ENCODE assay signal across 32 cellular contexts in the genomic region with DNA sequence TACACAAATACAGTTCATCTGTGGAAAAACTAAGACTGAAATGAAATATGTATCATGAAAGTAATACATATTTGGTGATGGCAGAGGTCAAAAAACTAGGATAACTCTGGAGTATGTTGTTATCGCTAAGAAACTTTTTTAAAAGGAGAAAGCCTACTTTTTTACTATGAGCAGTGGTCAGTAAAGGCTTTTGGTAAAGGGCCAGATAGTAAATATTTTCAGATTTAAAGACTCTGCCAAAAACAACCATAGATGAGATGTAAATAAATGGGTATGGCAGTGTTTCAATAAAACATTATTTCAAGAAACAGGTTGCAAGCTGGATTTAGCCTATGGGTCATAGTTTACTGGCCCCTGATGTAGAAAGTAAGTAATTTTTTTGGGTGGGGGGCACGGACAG.
DNase-seq lines count a peak whose midpoint lies in the region; ATAC-seq, FAIRE-seq and TF ChIP-seq lines count a peak whose summit lies in the region.
"Had no signal": no experiment of that assay in that cellular context is flagged by ENCODE, and none has a peak within 500 bp of the region (broad histone marks: within the 10 kb centered on the region; RNA-seq: fewer than 3 reads in every experiment).

No MANE protein-coding gene starts in this region.

- TF ChIP-seq POLR2A in HCT116 (IDR thresholded peaks at IDR 0.05; ENCODE audit: borderline replicate concordance, extremely low read depth, insufficient read depth, insufficient read length) (no peak), GM18505 (IDR thresholded peaks at IDR 0.05; ENCODE audit: borderline replicate concordance, extremely low read depth, insufficient read depth, insufficient read length) (no peak)

- no peak overlapping the region for H3K9ac ChIP-seq in HCT116 (ENCODE audit: low read length)
- peak overlapping the region; percentile 81 for H3K9ac ChIP-seq in skeletal muscle satellite cell (ENCODE audit: low read depth, low read length)
- H3K9ac ChIP-seq: BLaER1, KMS-11 had no signal

- no peaks in the 10 kb centered on the region for H3K79me2 ChIP-seq in HCT116 (ENCODE audit: insufficient read depth, low read length)

- no peaks in the 10 kb centered on the region for H4K20me1 ChIP-seq in HCT116 (ENCODE audit: insufficient read depth)
- H4K20me1 ChIP-seq: BLaER1 had no signal

- H3K36me3 ChIP-seq in HCT116 (ENCODE audit: control insufficient read depth in 1 of 2, insufficient read depth in 2 of 2, low read length in 2 of 2) (no peaks in the 10 kb centered on the region), brain microvascular endothelial cell (replicated peaks) (no peaks in the 10 kb centered on the region), skeletal muscle satellite cell (ENCODE audit: insufficient read depth, low read length) (no peaks in the 10 kb centered on the region)
- H3K36me3 ChIP-seq: BLaER1, ovary, stomach had no signal

- no peak overlapping the region for H3K27ac Mint-ChIP-seq in stimulated activated naive CD8-positive, alpha-beta T cell treated with anti-CD3 and anti-CD28 coated beads, Interleukin-15, amount 100 ng/mL, for 72 hours
- H3K27ac Mint-ChIP-seq: activated CD4-positive, alpha-beta T cell treated with anti-CD3 and anti-CD28 coated beads for 36 hours; activated CD8-positive, alpha-beta T cell treated with anti-CD3 and anti-CD28 coated beads, Interleukin-2, amount 10 ng/mL, durations not matched to agents 7 days and 5 days; activated naive CD4-positive, alpha-beta T cell treated with anti-CD3 and anti-CD28 coated beads for 36 hours; type B pancreatic cell had no signal

- peaks cover 5 to 13% of the 10 kb centered on the region in 2 experiments; a peak in 3 of 4 replicates for H3K4me1 ChIP-seq in HCT116 (ENCODE audit: control insufficient read depth in 1 of 2, insufficient read depth in 2 of 2, low read length in 2 of 2)
- H3K4me1 ChIP-seq in skeletal muscle satellite cell (ENCODE audit: control insufficient read depth, insufficient read depth, low read length), result peaks cover 43% of the 10 kb centered on the region

- H2AFZ ChIP-seq in HCT116 (ENCODE audit: low read depth, low read length, poor library complexity, severe bottlenecking), result peak overlapping the region; percentile 7

- H3K4me3 ChIP-seq in HCT116 (replicated peaks in 1 of 2; ENCODE audit: low read depth in 1 of 2, low read length in 2 of 2) (no peak overlapping the region), brain microvascular endothelial cell (ENCODE audit: low read depth, low read length) (no peak overlapping the region), fibroblast of villous mesenchyme (ENCODE audit: low read depth, low read length) (no peak overlapping the region), skeletal muscle satellite cell (ENCODE audit: low read length) (no peak overlapping the region)
- H3K4me3 ChIP-seq: BLaER1, GM12878, lung, ovary, stomach had no signal

- CTCF ChIA-PET in HCT116 (lab: Charles Lee), result no interaction called here

- no peak for FAIRE-seq in urothelium cell line (lab: Jason Lieb, UNC)
- FAIRE-seq: bronchial epithelial cell, GM12878 had no signal

- no peak for DNase-seq in HCT116 (ENCODE audit: low read depth, low spot score)
- DNase-seq in brain microvascular endothelial cell, result no peak
- DNase-seq in fibroblast of villous mesenchyme (ENCODE audit: low read depth), result peak; percentile 63
- DNase-seq in DMS53 (lab: John Stamatoyannopoulos, UW), result no peak
- no peak for DNase-seq in urothelium cell line (ENCODE audit: low spot score)
- DNase-seq in stimulated activated naive CD8-positive, alpha-beta T cell treated with anti-CD3 and anti-CD28 coated beads, Interleukin-15, amount 100 ng/mL, for 72 hours, result no peak
- DNase-seq: activated CD4-positive, alpha-beta T cell treated with anti-CD3 and anti-CD28 coated beads for 36 hours; activated CD8-positive, alpha-beta T cell treated with anti-CD3 and anti-CD28 coated beads, Interleukin-2, amount 10 ng/mL, durations not matched to agents 7 days and 5 days; activated naive CD4-positive, alpha-beta T cell treated with anti-CD3 and anti-CD28 coated beads for 36 hours; foreskin keratinocyte; kidney glomerular epithelial cell; NCI-H1417; NCI-H2081; NCI-H526; ovary; retina; SHP77 treated with DMSO at 0.1 percent for 48 hours; stimulated activated CD4-positive, alpha-beta T cell treated with anti-CD3 and anti-CD28 coated beads, Interleukin-1b, Interleukin-23, amount 100 ng/mL, for 48 hours; stimulated activated CD8-positive, alpha-beta memory T cell treated with anti-CD3 and anti-CD28 coated beads, Interleukin-4, amount 100 ng/mL, for 48 hours; stomach; SW 1271; T-helper 9 cell had no signal

- H3K27me3 ChIP-seq in HCT116 (ENCODE audit: insufficient read depth, low read length), result no peaks in the 10 kb centered on the region
- H3K27me3 ChIP-seq in brain microvascular endothelial cell (replicated peaks), result no peaks in the 10 kb centered on the region
- no peaks in the 10 kb centered on the region for H3K27me3 ChIP-seq in skeletal muscle satellite cell (ENCODE audit: control insufficient read depth, insufficient read depth, low read length)
- H3K27me3 ChIP-seq: BLaER1, foreskin keratinocyte, ovary, stomach had no signal

- H3K4me2 ChIP-seq in HCT116 (ENCODE audit: low read length), result no peak overlapping the region
- peak overlapping the region; percentile 52 for H3K4me2 ChIP-seq in skeletal muscle satellite cell (ENCODE audit: low read length)
- H3K4me2 ChIP-seq: BLaER1, KMS-11 had no signal

- RAD21 ChIA-PET in HCT116 (lab: Charles Lee; ENCODE audit: low non-redundant PET in 1 of 2, low total read pairs in 2 of 2, uncharacterized antibody in 2 of 2, unreplicated experiment in 2 of 2), result no interaction called here

- H3K27ac ChIP-seq in HCT116 (ENCODE audit: low read depth, low read length) (no peak overlapping the region), brain microvascular endothelial cell (peak overlapping the region; percentile 82)
- H3K27ac ChIP-seq: BLaER1, KMS-11, ovary had no signal

- intact Hi-C loops in HCT116 (cut with micrococcal nuclease), result no loop called here

- no TSS peak for BruUV-seq in HCT116 (replicated peaks; lab: Mats Ljungman, UMichigan)

- H3K9me3 Mint-ChIP-seq in stimulated activated naive CD8-positive, alpha-beta T cell treated with anti-CD3 and anti-CD28 coated beads, Interleukin-15, amount 100 ng/mL, for 72 hours, result no peaks in the 10 kb centered on the region
- H3K9me3 Mint-ChIP-seq: activated naive CD4-positive, alpha-beta T cell treated with anti-CD3 and anti-CD28 coated beads for 36 hours; nephron had no signal

- H3K4me3 Mint-ChIP-seq in stimulated activated naive CD8-positive, alpha-beta T cell treated with anti-CD3 and anti-CD28 coated beads, Interleukin-15, amount 100 ng/mL, for 72 hours, result no peak overlapping the region
- H3K4me3 Mint-ChIP-seq: activated CD4-positive, alpha-beta T cell treated with anti-CD3 and anti-CD28 coated beads for 36 hours; activated CD8-positive, alpha-beta T cell treated with anti-CD3 and anti-CD28 coated beads, Interleukin-2, amount 10 ng/mL, durations not matched to agents 7 days and 5 days; activated naive CD4-positive, alpha-beta T cell treated with anti-CD3 and anti-CD28 coated beads for 36 hours; nephron; type B pancreatic cell had no signal

- in situ Hi-C loops in brain microvascular endothelial cell (cut with HindIII; ENCODE audit: low pct_ligation_motif_present, low sequenced_read_pairs), result no loop called here

- ATAC-seq in HCT116, result no peak
- no peak for ATAC-seq in GM18505 (IDR thresholded peaks at IDR 0.05; ENCODE audit: unreplicated experiment)
- no peak for ATAC-seq in stimulated activated naive CD8-positive, alpha-beta T cell treated with anti-CD3 and anti-CD28 coated beads, Interleukin-15, amount 100 ng/mL, for 72 hours
- ATAC-seq: activated CD4-positive, alpha-beta T cell treated with anti-CD3 and anti-CD28 coated beads for 36 hours; activated CD8-positive, alpha-beta T cell treated with anti-CD3 and anti-CD28 coated beads, Interleukin-2, amount 10 ng/mL, durations not matched to agents 7 days and 5 days; GM12878; Panc1 had no signal

- no peak for TF ChIP-seq CTCF in HCT116 (IDR thresholded peaks at IDR 0.05 in 2 of 3, conservative IDR thresholded peaks at IDR 0.05 in 1 of 3; ENCODE audit: borderline replicate concordance in 1 of 3, insufficient read depth in 1 of 3, low read depth in 2 of 3, low read length in 2 of 3)
- TF ChIP-seq CTCF in brain microvascular endothelial cell (IDR thresholded peaks at IDR 0.05; ENCODE audit: low read depth, low read length, missing control alignments), result no peak
- TF ChIP-seq CTCF in fibroblast of villous mesenchyme (IDR thresholded peaks at IDR 0.05; ENCODE audit: insufficient read depth, low read depth, low read length), result no peak

- POLR2A ChIA-PET in HCT116 (lab: Charles Lee), result interaction anchor here (0.9 kb wide), 1 partner anchor 10 kb away, joined by 3 read pairs; no protein-coding TSS in a partner anchor

- no peaks in the 10 kb centered on the region for H3K27me3 Mint-ChIP-seq in stimulated activated naive CD8-positive, alpha-beta T cell treated with anti-CD3 and anti-CD28 coated beads, Interleukin-15, amount 100 ng/mL, for 72 hours
- H3K27me3 Mint-ChIP-seq: activated CD4-positive, alpha-beta T cell treated with anti-CD3 and anti-CD28 coated beads for 36 hours; type B pancreatic cell had no signal

- H3K9me2 ChIP-seq in HCT116 (ENCODE audit: insufficient read depth), result no peaks in the 10 kb centered on the region

- peaks cover 14% of the 10 kb centered on the region for H3K4me1 Mint-ChIP-seq in stimulated activated naive CD8-positive, alpha-beta T cell treated with anti-CD3 and anti-CD28 coated beads, Interleukin-15, amount 100 ng/mL, for 72 hours

- no peaks in the 10 kb centered on the region for H3K9me3 ChIP-seq in HCT116 (ENCODE audit: control insufficient read depth in 1 of 2, insufficient read depth in 1 of 2, low read depth in 1 of 2, low read length in 2 of 2)
- H3K9me3 ChIP-seq in skeletal muscle satellite cell (replicated peaks; ENCODE audit: low read length), result no peaks in the 10 kb centered on the region
- H3K9me3 ChIP-seq: BLaER1, ovary, stomach had no signal

- no peak for TF ChIP-seq RAD21 in HCT116 (IDR thresholded peaks at IDR 0.05; ENCODE audit: low read depth)

TF ChIP-seq in HCT116, 20 proteins besides CTCF, POLR2A, EP300 and RAD21 (continues in another document):
- TF ChIP-seq EGR1 (IDR thresholded peaks at IDR 0.05; ENCODE audit: low read depth), result no peak
- TF ChIP-seq SP1 (IDR thresholded peaks at IDR 0.05; ENCODE audit: low read depth), result no peak
